In genomic region chr2:234483568-234484251, GRCh38 we compare ENCODE assay signal across 8 cellular contexts. TPM values are rescaled to one million over a fixed set of nuclear protein-coding genes. Genes with fewer than 3 reads are reported as not detected.
DNase-seq lines count a peak whose midpoint lies in the region; ATAC-seq, FAIRE-seq and TF ChIP-seq lines count a peak whose summit lies in the region.

No MANE protein-coding gene starts in this region.

- TF ChIP-seq POLR2A in K562 (conservative IDR thresholded peaks at IDR 0.05) (no peak), spleen (IDR thresholded peaks at IDR 0.05) (no peak), prostate gland (IDR thresholded peaks at IDR 0.05) (no peak)

- H3K27me3 ChIP-seq in K562 (ENCODE audit: control insufficient read depth in 2 of 2, insufficient read depth in 2 of 2, low read length in 2 of 2) (peaks cover 0 to 7% of the 10 kb centered on the region in 2 experiments; a peak in 2 of 5 replicates), spleen (replicated peaks in 1 of 7) (no peaks in the 10 kb centered on the region), prostate gland (replicated peaks; ENCODE audit: insufficient read depth) (no peaks in the 10 kb centered on the region)

- H2AFZ ChIP-seq in K562 (ENCODE audit: low read depth, low read length) = no peak overlapping the region

- in situ Hi-C loops in GM13977 (cut with MboI; ENCODE audit: low pct_unique_long_range_greater_than_20kb, low sequenced_read_pairs, unreplicated experiment) (no loop called here), K562 (cut with MboI) (no loop called here)

- WGBS in K562 (ENCODE audit: insufficient coverage, low coverage, missing lambda C conversion rate) = 0% methylated on average over 8 of the region's 9 CpGs
- WGBS in spleen, 5 donors = 21 to 40% (median 30%) methylated on average over 8 to 9 of the region's 9 CpGs
- 64% methylated on average over 9 of the region's 9 CpGs for WGBS in prostate gland

- no peaks in the 10 kb centered on the region for H4K20me1 ChIP-seq in K562 (replicated peaks; ENCODE audit: control insufficient read depth, insufficient read depth, low read length)

- H3K4me1 Mint-ChIP-seq in T-helper 2 cell treated with Interferon-gamma antibody and Interleukin-4, amounts not matched to agents 5 μg/mL and 100 μg/mL, for 36 hours (ENCODE audit: low read depth) = peaks cover 74% of the 10 kb centered on the region

- H3K36me3 Mint-ChIP-seq in T-helper 2 cell treated with Interferon-gamma antibody and Interleukin-4, amounts not matched to agents 5 μg/mL and 100 μg/mL, for 36 hours (ENCODE audit: low read depth) = peaks cover 55% of the 10 kb centered on the region

- no peak overlapping the region for H3K27ac ChIP-seq in K562 (ENCODE audit: extremely low read depth, low read depth, low read length)
- H3K27ac ChIP-seq in spleen = peak overlapping the region in 7 of 8 donors; percentile 2 to 75 (median 55)
- H3K27ac ChIP-seq in prostate gland = no peak overlapping the region

- H3K4me1 ChIP-seq in K562 (replicated peaks in 1 of 2; ENCODE audit: control insufficient read depth in 2 of 2, insufficient read depth in 2 of 2, low read length in 2 of 2) (no peaks in the 10 kb centered on the region), spleen (peaks cover 4 to 67% (median 40%) of the 10 kb centered on the region in 6 donors), prostate gland (replicated peaks) (no peaks in the 10 kb centered on the region)

- TF ChIP-seq RAD21 in K562 (CRISPR knock-in tag; conservative IDR thresholded peaks at IDR 0.05 in 1 of 2, IDR thresholded peaks at IDR 0.05 in 1 of 2) = no peak

- no peaks in the 10 kb centered on the region for H3K9me3 ChIP-seq in K562 (replicated peaks; ENCODE audit: control insufficient read depth, insufficient read depth, low read depth, low read length)
- H3K9me3 ChIP-seq in spleen = no peaks in the 10 kb centered on the region
- H3K9me3 ChIP-seq in prostate gland = no peaks in the 10 kb centered on the region

- no peaks in the 10 kb centered on the region for H3K9me3 Mint-ChIP-seq in T-helper 2 cell treated with Interferon-gamma antibody and Interleukin-4, amounts not matched to agents 5 μg/mL and 100 μg/mL, for 36 hours

- intact Hi-C loops in K562 (cut with micrococcal nuclease) (no loop called here), spleen (cut with DNase I; ENCODE audit: low total_unique reads) (no loop called here), prostate gland (cut with DNase I) (no loop called here)

- ATAC-seq in HG02938 (IDR thresholded peaks at IDR 0.05; ENCODE audit: unreplicated experiment) = peak; percentile 76
- ATAC-seq in K562 = peak; percentile 58; the same call in 1 of the 3 replicates
- ATAC-seq in GM18858 (IDR thresholded peaks at IDR 0.05; ENCODE audit: unreplicated experiment) = no peak

- CTCF ChIA-PET in K562 (lab: Yijun Ruan, JAX; ENCODE audit: low intra/inter-chr PET ratio) = no interaction called here

- H3K9ac ChIP-seq in K562 (ENCODE audit: insufficient read depth in 1 of 2, low read depth in 2 of 2, low read length in 2 of 2) = no peak overlapping the region

- no peak for FAIRE-seq in K562 (lab: Jason Lieb, UNC)

- H3K9me1 ChIP-seq in K562 (ENCODE audit: control insufficient read depth, insufficient read depth, low read length) = no peaks in the 10 kb centered on the region

- POLR2A ChIA-PET in K562 (lab: Yijun Ruan, JAX) = no interaction called here

- peak; percentile 35 for TF ChIP-seq CTCF in GM13977 (IDR thresholded peaks at IDR 0.05; ENCODE audit: extremely low read depth, insufficient read depth, missing control alignments)
- TF ChIP-seq CTCF in K562 (IDR thresholded peaks at IDR 0.05 in 2 of 3, conservative IDR thresholded peaks at IDR 0.05 in 1 of 3; ENCODE audit: insufficient read depth in 2 of 3, low read depth in 1 of 3, low read length in 3 of 3) = no peak
- TF ChIP-seq CTCF in spleen (IDR thresholded peaks at IDR 0.05 in 8 of 11, conservative IDR thresholded peaks at IDR 0.05 in 3 of 11) = peak in 10 of 11 experiments; percentile 42 to 71 (median 58)
- peak in 1 of 4 experiments; percentile 8 for TF ChIP-seq CTCF in prostate gland (IDR thresholded peaks at IDR 0.05)

- H3K4me3 ChIP-seq in K562 (no peak overlapping the region), spleen (peak overlapping the region in 1 of 8 donors; percentile 26), prostate gland (no peak overlapping the region)

- DNase-seq in GM13977 (ENCODE audit: low spot score) (no peak), K562 (ENCODE audit: extremely low read depth in 1 of 4, low spot score in 3 of 4) (peak in 1 of 4 experiments; percentile 1), spleen (peak; percentile 85), ecto neural progenitor cell (ENCODE audit: low spot score) (no peak), prostate gland (ENCODE audit: low spot score) (no peak)
- DNase-seq in T-helper 2 cell treated with Interferon-gamma antibody and Interleukin-4, amounts not matched to agents 5 μg/mL and 100 μg/mL, for 36 hours (ENCODE audit: low spot score) = peak; percentile 78

- H3K79me2 ChIP-seq in K562 (ENCODE audit: control insufficient read depth, insufficient read depth, low read length) = no peaks in the 10 kb centered on the region

- no peaks in the 10 kb centered on the region for H3K27me3 Mint-ChIP-seq in T-helper 2 cell treated with Interferon-gamma antibody and Interleukin-4, amounts not matched to agents 5 μg/mL and 100 μg/mL, for 36 hours (ENCODE audit: low read depth)

- peak overlapping the region; percentile 83 for H3K27ac Mint-ChIP-seq in T-helper 2 cell treated with Interferon-gamma antibody and Interleukin-4, amounts not matched to agents 5 μg/mL and 100 μg/mL, for 36 hours

- H3K36me3 ChIP-seq in K562 (ENCODE audit: control insufficient read depth, insufficient read depth, low read length) (no peaks in the 10 kb centered on the region), spleen (peaks cover 0 to 5% (median 0%) of the 10 kb centered on the region in 6 donors), prostate gland (no peaks in the 10 kb centered on the region)

- no TSS peak for BruUV-seq in K562 (replicated peaks; lab: Mats Ljungman, UMichigan)

- H3K4me2 ChIP-seq in K562 (ENCODE audit: insufficient read depth, low read length) = no peak overlapping the region

- peak overlapping the region; percentile 64 for H3K4me3 Mint-ChIP-seq in T-helper 2 cell treated with Interferon-gamma antibody and Interleukin-4, amounts not matched to agents 5 μg/mL and 100 μg/mL, for 36 hours

- TF ChIP-seq EP300 in K562 (IDR thresholded peaks at IDR 0.05; ENCODE audit: low read length) = no peak

TF ChIP-seq in K562, 482 proteins besides CTCF, POLR2A, EP300 and RAD21:
- TF ChIP-seq RCOR1 (IDR thresholded peaks at IDR 0.05; ENCODE audit: borderline replicate concordance in 1 of 2, low read depth in 2 of 2, low read length in 2 of 2) = no peak
- TF ChIP-seq RFX1 (IDR thresholded peaks at IDR 0.05) = peak; percentile 31

RNA-seq across cellular contexts. Expression of gene ARL4C, which starts 13.2 kb away (rescaled TPM):
- 0.07 TPM in 1 of 2 replicates, not detected in the other for total RNA-seq in K562 (2011; cell fraction: chromatin; rRNA removed; ENCODE audit: low replicate concordance)
- total RNA-seq in K562 (2011; cell fraction: nucleolus; rRNA removed) = 0.13 and 0.17 TPM in 2 replicates
- total RNA-seq in K562 (2011; cell fraction: nucleoplasm; rRNA removed) = 0.22 TPM in 1 of 2 replicates, not detected in the other
- 0.04 TPM in 1 of 2 replicates, not detected in the other for total RNA-seq in K562 (2014; rRNA removed)
- not detected in 2 replicates for total RNA-seq in K562 (2014; rRNA removed; fragmentation: Illumina TruSeq; extraction: Trizol)
- total RNA-seq in K562 (2015; rRNA removed; fragmentation: Illumina TruSeq; extraction: Trizol) = not detected in 2 replicates
- total RNA-seq in K562 (2021) = 0.11 and 0.31 TPM in 2 replicates
- polyA plus RNA-seq in K562 (2011; rRNA removed) = 0.04 TPM in 1 of 2 replicates, not detected in the other
- 0.01 and 0.07 TPM in 2 replicates for polyA plus RNA-seq in K562 (2011; cell fraction: cytosol; rRNA removed)
- 0.04 TPM in 1 of 2 replicates, not detected in the other for polyA plus RNA-seq in K562 (2011; cell fraction: nucleus; rRNA removed)
- 0.03 TPM in 2 replicates for polyA plus RNA-seq in K562 (2012)
- polyA plus RNA-seq in K562 (2014; fragmentation: Illumina TruSeq; extraction: Trizol) = 0.03 and 0.04 TPM in 2 replicates
- polyA plus RNA-seq in K562 (2014; fragmentation: Nextera tagmentation; extraction: Ambion mirVana) = not detected
- 0.03 TPM in 1 of 2 replicates, not detected in the other for polyA plus RNA-seq in K562 (2014; rRNA removed)
- polyA minus RNA-seq in K562 (2011; rRNA and poly(A)+ RNA removed) = 0.07 TPM in 1 of 2 replicates, not detected in the other
- polyA minus RNA-seq in K562 (2011; cell fraction: cytosol; rRNA and poly(A)+ RNA removed) = not detected in 2 replicates
- polyA minus RNA-seq in K562 (2011; cell fraction: nucleus; rRNA and poly(A)+ RNA removed) = not detected in 2 replicates
- total RNA-seq in spleen = 100 to 1,000 TPM in 1 of 7 donors, 10 to 100 TPM in 6; 45.4 to 148 (median 75.0) TPM
- polyA plus RNA-seq in spleen = 10 to 100 TPM; 12.2 to 24.4 (median 20.4) TPM
- total RNA-seq in prostate gland = 10 to 100 TPM in 1 of 2 donors, 1 to 10 TPM in 1; 8.5 to 20.5 TPM

Comparison
In these comparisons a context has a peak if more than half of its experiments do, and no peak if none do; other contexts are left out.
1. DNase-seq: peak in T-helper 2 cell treated with Interferon-gamma antibody and Interleukin-4, amounts not matched to agents 5 μg/mL and 100 μg/mL, for 36 hours (single experiment) and spleen (single experiment); none in GM13977 (single experiment), ecto neural progenitor cell (single experiment) and prostate gland (single experiment).
2. CTCF ChIP-seq: peak in GM13977 (single experiment) and spleen (10 of 11); none in K562 (0 of 3).
3. H3K27ac ChIP-seq: peak in spleen (7 of 8); none in K562 (single experiment) and prostate gland (0 of 2).
4. RNA of gene ARL4C, which starts 13.2 kb away (total RNA-seq): 45.4 to 148 TPM in spleen and 8.5 to 20.5 TPM in prostate gland; 0.04 to 0.31 TPM in K562; every median in the first group is over 4 times any median in the second.